11 cellular contexts compared by ENCODE assay signal in genomic region chr1:170586942-170587593, GRCh38. TPM values are rescaled to one million over a fixed set of nuclear protein-coding genes. Genes with fewer than 3 reads are reported as not detected.
DNase-seq lines count a peak whose midpoint lies in the region; ATAC-seq, FAIRE-seq and TF ChIP-seq lines count a peak whose summit lies in the region.
"Had no signal": no experiment of that assay in that cellular context is flagged by ENCODE, and none has a peak within 500 bp of the region (broad histone marks: within the 10 kb centered on the region; RNA-seq: fewer than 3 reads in every experiment).

No MANE protein-coding gene starts in this region.

- H3K36me3 Mint-ChIP-seq in nephron progenitor cell (ENCODE audit: low read depth), result no peaks in the 10 kb centered on the region

- H3F3A ChIP-seq in GM23248 (ENCODE audit: insufficient read depth), result peaks cover 45% of the 10 kb centered on the region; the same call in 1 of the 2 replicates

- no peaks in the 10 kb centered on the region for H3K9me3 Mint-ChIP-seq in nephron progenitor cell

- H3K36me3 ChIP-seq in GM23248 (ENCODE audit: low read depth) (no peaks in the 10 kb centered on the region), GM12878 (ENCODE audit: control insufficient read depth in 2 of 2, insufficient read depth in 2 of 2, low read length in 1 of 2) (no peaks in the 10 kb centered on the region), skeletal muscle tissue (ENCODE audit: control insufficient read depth in 3 of 3, insufficient read depth in 3 of 3, low read length in 3 of 3) (no peaks in the 10 kb centered on the region)

- no peak for FAIRE-seq in GM12878 (lab: Jason Lieb, UNC)
- FAIRE-seq: small intestine had no signal

- 2 to 3% methylated on average over 9 of the region's 9 CpGs for WGBS in GM23248 (ENCODE audit: low coverage in 1 of 2, low lambda C conversion rate in 2 of 2, missing lambda C conversion rate in 2 of 2), 2 experiments
- WGBS in GM12878 (ENCODE audit: insufficient coverage, insufficient replicate concordance, low lambda C conversion rate, missing lambda C conversion rate), result 29% methylated on average over 9 of the region's 9 CpGs

- H3K27me3 Mint-ChIP-seq in nephron progenitor cell (ENCODE audit: low read depth, poor library complexity), result peaks cover 7% of the 10 kb centered on the region

- no peaks in the 10 kb centered on the region for H4K20me1 ChIP-seq in GM23248 (ENCODE audit: insufficient read depth)
- H4K20me1 ChIP-seq in GM12878 (ENCODE audit: control insufficient read depth, insufficient read depth), result no peaks in the 10 kb centered on the region

- no peak for TF ChIP-seq RAD21 in GM12878 (IDR thresholded peaks at IDR 0.05; ENCODE audit: insufficient read depth, low read depth, low read length)

- peak overlapping the region; percentile 92 for H3K27ac ChIP-seq in GM23248
- no peak overlapping the region for H3K27ac ChIP-seq in GM12878 (ENCODE audit: control insufficient read depth, insufficient read depth)
- peak overlapping the region; percentile 61 for H3K27ac ChIP-seq in skeletal muscle tissue (ENCODE audit: low read depth, low read length)

- RAD21 ChIA-PET in GM12878 (lab: Charles Lee; ENCODE audit: unreplicated experiment), result interaction anchor here (0.8 to 4.3 kb wide), 8 partner anchors 29 to 102 kb away, joined by 3 to 31 read pairs (median 10); no protein-coding TSS in a partner anchor

- H3K79me2 ChIP-seq in GM23248 (ENCODE audit: insufficient read depth), result peaks cover 28% of the 10 kb centered on the region
- no peaks in the 10 kb centered on the region for H3K79me2 ChIP-seq in GM12878 (ENCODE audit: control insufficient read depth, insufficient read depth, low read length)

- intact Hi-C loops in GM12878 (cut with micrococcal nuclease; ENCODE audit: unreplicated experiment) (no loop called here), left ventricle myocardium superior (cut with micrococcal nuclease) (no loop called here), left colon (cut with DNase I, micrococcal nuclease) (no loop called here)

- DNase-seq in GM23248 (peak; percentile 88), GM12878 (ENCODE audit: low read depth, low spot score) (no peak), left ventricle myocardium superior (no peak), left colon (no peak), nephron progenitor cell (no peak), activated gamma-delta T cell (lab: John Stamatoyannopoulos, UW) (no peak)
- DNase-seq in activated naive CD4-positive, alpha-beta T cell treated with Interleukin-2 at 50 U/mL for 16 hours, result no peak
- DNase-seq: activated CD8-positive, alpha-beta memory T cell treated with anti-CD3 and anti-CD28 coated beads for 24 hours; NCI-H1048; small intestine had no signal

- H3K4me1 ChIP-seq in GM23248 (ENCODE audit: insufficient read depth) (peaks cover 59% of the 10 kb centered on the region), GM12878 (ENCODE audit: control insufficient read depth, insufficient read depth, low read length) (no peaks in the 10 kb centered on the region), skeletal muscle tissue (ENCODE audit: control insufficient read depth in 3 of 3, insufficient read depth in 3 of 3, low read length in 3 of 3) (peaks cover 0 to 3% (median 0%) of the 10 kb centered on the region in 3 donors)

- H2AFZ ChIP-seq in GM23248 (peak overlapping the region; percentile 84), GM12878 (ENCODE audit: control insufficient read depth, low read depth, low read length) (no peak overlapping the region)

- no peak for TF ChIP-seq EP300 in GM12878 (IDR thresholded peaks at IDR 0.05; ENCODE audit: borderline replicate concordance in 1 of 2, control insufficient read depth in 1 of 2, low read depth in 2 of 2, low read length in 2 of 2)

- peaks cover 36% of the 10 kb centered on the region for H3K4me1 Mint-ChIP-seq in nephron progenitor cell

- POLR2A ChIA-PET in GM12878 (lab: Charles Lee), result interaction anchor here (0.7 to 1.8 kb wide), 3 partner anchors 31 to 73 kb away, joined by 3 to 5 read pairs (median 3); no protein-coding TSS in a partner anchor

- H3K4me2 ChIP-seq in GM23248 (ENCODE audit: unreplicated experiment), result peak overlapping the region; percentile 100
- no peak overlapping the region for H3K4me2 ChIP-seq in GM12878 (ENCODE audit: control insufficient read depth, insufficient read depth)

- no peak overlapping the region for H3K27ac Mint-ChIP-seq in nephron progenitor cell

- H3K9me2 ChIP-seq in GM23248 (ENCODE audit: insufficient read depth), result no peaks in the 10 kb centered on the region

- TF ChIP-seq POLR2A in GM12878 (IDR thresholded peaks at IDR 0.05; ENCODE audit: low read depth, low read length), result no peak

- H3K9me3 ChIP-seq in GM23248 (ENCODE audit: low read depth) (no peaks in the 10 kb centered on the region), GM12878 (replicated peaks; ENCODE audit: control insufficient read depth, insufficient read depth, low read length) (no peaks in the 10 kb centered on the region), skeletal muscle tissue (ENCODE audit: control insufficient read depth in 3 of 3, low read length in 3 of 3) (no peaks in the 10 kb centered on the region)

- CTCF ChIA-PET in GM12878 (lab: Yijun Ruan, JAX), result no interaction called here

- ATAC-seq in GM12878 (peak; percentile 25; the same call in 2 of the 3 replicates), left ventricle myocardium superior (peak; percentile 70), left colon (no peak)

- in situ Hi-C loops in GM23248 (cut with MboI), result loop anchor here (5.0 kb wide), 1 partner anchor 75 kb away; the partner anchor contains the start of gene PRRX1
- in situ Hi-C loops in GM12878 (cut with MboI), result no loop called here

- SMC1A ChIA-PET in GM12878 (lab: Charles Lee; ENCODE audit: uncharacterized antibody, unreplicated experiment), result interaction anchor here (0.6 to 3.5 kb wide), 9 partner anchors 10 to 402 kb away, joined by 3 to 33 read pairs (median 7); partner anchors contain the start of gene GORAB

- H3K9ac ChIP-seq in GM23248, result peak overlapping the region; percentile 82
- no peak overlapping the region for H3K9ac ChIP-seq in GM12878 (ENCODE audit: control insufficient read depth, insufficient read depth, low read length)
- peak overlapping the region in 1 of 3 donors; percentile 37 for H3K9ac ChIP-seq in skeletal muscle tissue (ENCODE audit: low read depth in 1 of 3, low read length in 3 of 3)

- H3K4me3 ChIP-seq in GM23248 (peak overlapping the region; percentile 76), GM12878 (no peak overlapping the region), skeletal muscle tissue (ENCODE audit: low read length in 3 of 3) (peak overlapping the region; percentile 1 to 57 (median 22))

- TF ChIP-seq CTCF in GM12878 (IDR thresholded peaks at IDR 0.05 in 2 of 3, conservative IDR thresholded peaks at IDR 0.05 in 1 of 3; ENCODE audit: control insufficient read depth in 2 of 3, extremely low read depth in 1 of 3, insufficient read depth in 1 of 3, low read depth in 3 of 3, low read length in 3 of 3), result no peak
- no peak for TF ChIP-seq CTCF in nephron progenitor cell (IDR thresholded peaks at IDR 0.05)

- H3K27me3 ChIP-seq in GM23248 (replicated peaks; ENCODE audit: insufficient read depth) (no peaks in the 10 kb centered on the region), GM12878 (replicated peaks in 1 of 2; ENCODE audit: control insufficient read depth in 2 of 2, insufficient read depth in 2 of 2, low read length in 1 of 2) (no peaks in the 10 kb centered on the region), skeletal muscle tissue (ENCODE audit: control insufficient read depth in 3 of 3, insufficient read depth in 3 of 3, low read length in 3 of 3) (no peaks in the 10 kb centered on the region)

- no peak overlapping the region for H3K4me3 Mint-ChIP-seq in nephron progenitor cell

- no TSS peak for BruUV-seq in GM12878 (replicated peaks; lab: Mats Ljungman, UMichigan)

RNA-seq across cellular contexts. Expression of gene GORAB, which starts 55.1 kb away (rescaled TPM):
- 16.4 and 27.7 TPM in 2 replicates for total RNA-seq in GM23248 (2014; rRNA removed; shearing (Covaris generic))
- 14.7 and 16.6 TPM in 2 replicates for polyA plus RNA-seq in GM23248 (2016; fragmentation: Nextera tagmentation; extraction: Ambion mirVana)
- 56.4 and 59.5 TPM in 2 replicates for total RNA-seq in GM12878 (2013; cell fraction: nucleolus; rRNA removed)
- total RNA-seq in GM12878 (2014; rRNA removed), result 11.5 and 11.8 TPM in 2 replicates
- 10.5 and 13.0 TPM in 2 replicates for total RNA-seq in GM12878 (2014; rRNA removed; fragmentation: Illumina TruSeq; extraction: Trizol)
- 9.0 and 10.2 TPM in 2 replicates for total RNA-seq in GM12878 (2021)
- 6.6 TPM for polyA plus RNA-seq in GM12878 (2011; ENCODE audit: low read depth)
- polyA plus RNA-seq in GM12878 (2011; rRNA removed), result 38.6 and 50.8 TPM in 2 replicates
- 11.3 and 11.4 TPM in 2 replicates for polyA plus RNA-seq in GM12878 (2011; cell fraction: cytosol; rRNA removed)
- 37.0 and 52.2 TPM in 2 replicates for polyA plus RNA-seq in GM12878 (2011; cell fraction: nucleus; rRNA removed)
- polyA plus RNA-seq in GM12878 (2012), result 9.5 and 10.7 TPM in 2 replicates
- polyA plus RNA-seq in GM12878 (2014; fragmentation: Illumina TruSeq; extraction: Trizol), result 15.9 and 16.2 TPM in 2 replicates
- polyA plus RNA-seq in GM12878 (2014; fragmentation: Nextera tagmentation; extraction: Ambion mirVana), result 1 to 10 TPM; 5.5 to 7.6 TPM
- 11.4 and 12.8 TPM in 2 replicates for polyA plus RNA-seq in GM12878 (2014; rRNA removed)
- polyA plus RNA-seq in GM12878 (2016; fragmentation: Nextera tagmentation; extraction: Ambion mirVana), result 1 to 10 TPM; 9.3 to 9.7 TPM
- polyA minus RNA-seq in GM12878 (2011; rRNA and poly(A)+ RNA removed), result 20.6 and 24.1 TPM in 2 replicates
- polyA minus RNA-seq in GM12878 (2011; cell fraction: cytosol; rRNA and poly(A)+ RNA removed), result 8.9 and 9.2 TPM in 2 replicates
- 28.0 and 33.8 TPM in 2 replicates for polyA minus RNA-seq in GM12878 (2011; cell fraction: nucleus; rRNA and poly(A)+ RNA removed)
- total RNA-seq in left ventricle myocardium superior, result 10.0 TPM
- total RNA-seq in skeletal muscle tissue, result 9.4 TPM
- 10 to 100 TPM; 25.0 to 26.4 TPM for total RNA-seq in left colon
